11 cellular contexts compared by ENCODE assay signal in the genomic region with DNA sequence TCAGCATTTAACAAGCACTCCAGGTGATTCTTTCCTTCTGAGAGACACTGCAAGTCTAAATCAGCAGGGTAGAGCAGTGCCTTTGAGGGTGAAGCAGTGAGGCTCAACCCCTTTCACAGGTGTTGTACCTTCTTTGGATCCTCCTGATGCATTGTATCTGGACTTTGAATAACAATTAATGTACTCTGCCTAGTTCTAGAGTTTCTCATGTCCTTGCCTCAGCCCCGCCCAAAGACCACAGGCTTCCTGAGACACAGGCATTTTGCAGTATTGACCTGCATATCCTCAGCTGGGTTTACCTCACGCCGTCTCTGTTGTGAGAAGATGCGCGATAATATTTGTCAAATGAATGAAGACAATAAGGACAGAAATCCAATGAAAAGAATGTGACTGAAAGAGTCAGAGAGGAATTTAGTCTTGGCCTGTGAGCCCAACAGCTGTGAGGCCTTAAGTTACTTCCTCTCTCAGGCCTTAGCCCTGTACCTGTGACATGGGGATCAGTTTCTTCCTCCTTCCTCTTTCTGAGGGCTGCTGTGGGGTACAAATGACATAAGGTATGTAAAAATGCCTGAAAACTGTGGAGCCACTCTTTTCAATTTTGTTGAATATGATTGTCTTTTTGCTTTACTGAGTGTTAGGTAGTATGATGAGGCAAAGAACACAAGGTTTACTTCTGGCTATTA. TPM values are rescaled to one million over a fixed set of nuclear protein-coding genes. Genes with fewer than 3 reads are reported as not detected.
DNase-seq lines count a peak whose midpoint lies in the region; ATAC-seq and TF ChIP-seq lines count a peak whose summit lies in the region.
"Had no signal": no experiment of that assay in that cellular context is flagged by ENCODE, and none has a peak within 500 bp of the region (broad histone marks: within the 10 kb centered on the region; RNA-seq: fewer than 3 reads in every experiment).

No MANE protein-coding gene starts in this region.

- peak overlapping the region; percentile 21; the same call in 1 of the 2 replicates for H3K9ac ChIP-seq in OCI-LY1 (ENCODE audit: low read length)

- POLR2A ChIA-PET in HEK293 (lab: Yijun Ruan, JAX), result no interaction called here
- POLR2A ChIA-PET in RWPE1 (lab: Yijun Ruan, JAX; ENCODE audit: low non-redundant PET), result no interaction called here

- H3K27ac ChIP-seq in HEK293 (ENCODE audit: extremely low read depth, low read depth, low read length), result no peak overlapping the region
- H3K27ac ChIP-seq in OCI-LY1 (ENCODE audit: low read depth, low read length, poor library complexity, severe bottlenecking), result peak overlapping the region; percentile 87
- H3K27ac ChIP-seq in RWPE1, result no peak overlapping the region
- H3K27ac ChIP-seq in gastroesophageal sphincter, result no peak overlapping the region
- H3K27ac ChIP-seq: epithelial cell of prostate had no signal

- DNase-seq in germinal center (ENCODE audit: low spot score) (peak; percentile 71), RWPE1 (ENCODE audit: low spot score) (no peak), DMS153 treated with DMSO at 0.1 percent for 48 hours (lab: John Stamatoyannopoulos, UW; ENCODE audit: unreplicated experiment) (no peak), kidney glomerular epithelial cell (lab: John Stamatoyannopoulos, UW) (no peak)
- DNase-seq: mesenchymal stem cell, NCI-H526 had no signal

- H3K9me3 ChIP-seq in HEK293 (ENCODE audit: control insufficient read depth, insufficient read depth, low read depth, low read length) (no peaks in the 10 kb centered on the region), OCI-LY1 (ENCODE audit: low read length) (no peaks in the 10 kb centered on the region), gastroesophageal sphincter (no peaks in the 10 kb centered on the region)

- TF ChIP-seq EP300 in gastroesophageal sphincter (IDR thresholded peaks at IDR 0.05), result no peak

- 73 to 100% methylated on average over 2 to 4 of the region's 5 CpGs for WGBS in gastroesophageal sphincter (ENCODE audit: low coverage in 1 of 2), 2 donors

- ATAC-seq in GM18502 (IDR thresholded peaks at IDR 0.05; ENCODE audit: poor library complexity, unreplicated experiment) (peak; percentile 83), gastroesophageal sphincter (no peak)

- CTCF ChIA-PET in HEK293 (lab: Yijun Ruan, JAX) (interaction anchor here (0.6 kb wide), 2 partner anchors 105 to 116 kb away, joined by 4 read pairs; no protein-coding TSS in a partner anchor), RWPE1 (lab: Yijun Ruan, JAX) (interaction anchor here (0.6 kb wide), 1 partner anchor 133 kb away, joined by 3 read pairs; no protein-coding TSS in a partner anchor)

- H4K20me1 ChIP-seq in OCI-LY1 (ENCODE audit: insufficient read depth, low read length), result no peaks in the 10 kb centered on the region

- H3K4me1 ChIP-seq in HEK293 (ENCODE audit: control insufficient read depth, insufficient read depth, low read length), result no peaks in the 10 kb centered on the region
- H3K4me1 ChIP-seq in OCI-LY1 (ENCODE audit: insufficient read depth, low read length, severe bottlenecking), result peaks cover 18% of the 10 kb centered on the region
- H3K4me1 ChIP-seq in gastroesophageal sphincter, result no peaks in the 10 kb centered on the region

- H2AFZ ChIP-seq in OCI-LY1 (ENCODE audit: low read length), result no peak overlapping the region

- H3K36me3 ChIP-seq in HEK293 (ENCODE audit: control insufficient read depth in 2 of 2, insufficient read depth in 1 of 2, low read length in 2 of 2) (no peaks in the 10 kb centered on the region), OCI-LY1 (ENCODE audit: insufficient read depth, low read length) (peaks cover 6% of the 10 kb centered on the region; the same call in 1 of the 2 replicates), gastroesophageal sphincter (peaks cover 0 to 9% of the 10 kb centered on the region in 2 donors)

- TF ChIP-seq CTCF in HEK293 (tag by site-specific recombination; IDR thresholded peaks at IDR 0.05), result no peak
- TF ChIP-seq CTCF in OCI-LY1 (IDR thresholded peaks at IDR 0.05; ENCODE audit: low read length), result no peak
- TF ChIP-seq CTCF in RWPE1 (conservative IDR thresholded peaks at IDR 0.05; ENCODE audit: low read depth), result no peak
- TF ChIP-seq CTCF in gastroesophageal sphincter (IDR thresholded peaks at IDR 0.05), result no peak

- H3F3A ChIP-seq in OCI-LY1 (ENCODE audit: insufficient read depth, low read length), result 0 out of 2 replicates have a peak, but pooled peaks cover 5% of the 10 kb centered on the region

- no peaks in the 10 kb centered on the region for H3K79me2 ChIP-seq in OCI-LY1 (ENCODE audit: insufficient read depth, low read length)

- H3K4me2 ChIP-seq in OCI-LY1 (ENCODE audit: low read length), result peak overlapping the region; percentile 49

- no peak for TF ChIP-seq POLR2A in gastroesophageal sphincter (IDR thresholded peaks at IDR 0.05)

- H3K4me3 ChIP-seq in HEK293 (ENCODE audit: low read depth, low read length), result no peak overlapping the region
- no peak overlapping the region for H3K4me3 ChIP-seq in OCI-LY1 (ENCODE audit: low read depth, low read length, poor library complexity, severe bottlenecking)
- H3K4me3 ChIP-seq in gastroesophageal sphincter, result no peak overlapping the region

- no peaks in the 10 kb centered on the region for H3K9me2 ChIP-seq in OCI-LY1 (ENCODE audit: low read depth, low read length)

- H3K27me3 ChIP-seq in OCI-LY1 (ENCODE audit: insufficient read depth, low read length) (no peaks in the 10 kb centered on the region), gastroesophageal sphincter (no peaks in the 10 kb centered on the region)

TF ChIP-seq in HEK293, 187 proteins besides CTCF, POLR2A, EP300 and RAD21:
- peak; percentile 75 for TF ChIP-seq ZNF133 (tag by site-specific recombination; IDR thresholded peaks at IDR 0.05)
- no peak for TF ChIP-seq ZNF571 (tag by site-specific recombination; IDR thresholded peaks at IDR 0.05)
- TF ChIP-seq, protein P1, sequence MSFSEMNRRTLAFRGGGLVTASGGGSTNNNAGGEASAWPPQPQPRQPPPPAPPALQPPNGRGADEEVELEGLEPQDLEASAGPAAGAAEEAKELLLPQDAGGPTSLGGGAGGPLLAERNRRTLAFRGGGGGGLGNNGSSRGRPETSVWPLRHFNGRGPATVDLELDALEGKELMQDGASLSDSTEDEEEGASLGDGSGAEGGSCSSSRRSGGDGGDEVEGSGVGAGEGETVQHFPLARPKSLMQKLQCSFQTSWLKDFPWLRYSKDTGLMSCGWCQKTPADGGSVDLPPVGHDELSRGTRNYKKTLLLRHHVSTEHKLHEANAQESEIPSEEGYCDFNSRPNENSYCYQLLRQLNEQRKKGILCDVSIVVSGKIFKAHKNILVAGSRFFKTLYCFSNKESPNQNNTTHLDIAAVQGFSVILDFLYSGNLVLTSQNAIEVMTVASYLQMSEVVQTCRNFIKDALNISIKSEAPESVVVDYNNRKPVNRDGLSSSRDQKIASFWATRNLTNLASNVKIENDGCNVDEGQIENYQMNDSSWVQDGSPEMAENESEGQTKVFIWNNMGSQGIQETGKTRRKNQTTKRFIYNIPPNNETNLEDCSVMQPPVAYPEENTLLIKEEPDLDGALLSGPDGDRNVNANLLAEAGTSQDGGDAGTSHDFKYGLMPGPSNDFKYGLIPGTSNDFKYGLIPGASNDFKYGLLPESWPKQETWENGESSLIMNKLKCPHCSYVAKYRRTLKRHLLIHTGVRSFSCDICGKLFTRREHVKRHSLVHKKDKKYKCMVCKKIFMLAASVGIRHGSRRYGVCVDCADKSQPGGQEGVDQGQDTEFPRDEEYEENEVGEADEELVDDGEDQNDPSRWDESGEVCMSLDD (tag by site-specific recombination; IDR thresholded peaks at IDR 0.05), result no peak

RNA-seq across cellular contexts. Expression of a gene that starts 43.7 kb away (rescaled TPM):
- 10 to 100 TPM; 32.2 to 50.4 (median 44.2) TPM for total RNA-seq in gastroesophageal sphincter
